ENCODE assay signal across 8 cellular contexts in genomic region chr2:86225581-86225980, GRCh38.
A peak's percentile ranks its signal among the peaks of the same experiment; 100 is the strongest.
DNase-seq lines count a peak whose midpoint lies in the region; ATAC-seq lines count a peak whose summit lies in the region.

No MANE protein-coding gene starts in this region.

- intact Hi-C loops in head of caudate nucleus (cut with DNase I): no loop called here

- DNase-seq in activated CD8-positive, alpha-beta memory T cell treated with anti-CD3 and anti-CD28 coated beads for 24 hours: peak; percentile 73
- peak; percentile 38 to 91 (median 70) for DNase-seq in head of caudate nucleus
- peak; percentile 55 for DNase-seq in stimulated activated CD4-positive, alpha-beta T cell treated with anti-CD3 and anti-CD28 coated beads, Interleukin-4, amount 100 ng/mL, for 1 hour
- no peak for DNase-seq in inferior parietal cortex (ENCODE audit: extremely low spot score)
- DNase-seq in glomerular visceral epithelial cell (ENCODE audit: extremely low spot score): no peak
- no peak for DNase-seq in SW480 (ENCODE audit: low spot score)

- ATAC-seq in GM18907 (IDR thresholded peaks at IDR 0.05; ENCODE audit: unreplicated experiment): peak; percentile 60
- ATAC-seq in HG03442 (IDR thresholded peaks at IDR 0.05; ENCODE audit: unreplicated experiment): peak; percentile 64

Comparison
In these comparisons a context has a peak if more than half of its experiments do, and no peak if none do; other contexts are left out.
1. DNase-seq: peak in activated CD8-positive, alpha-beta memory T cell treated with anti-CD3 and anti-CD28 coated beads for 24 hours (single experiment), head of caudate nucleus (42 of 42) and stimulated activated CD4-positive, alpha-beta T cell treated with anti-CD3 and anti-CD28 coated beads, Interleukin-4, amount 100 ng/mL, for 1 hour (single experiment); none in inferior parietal cortex (single experiment), glomerular visceral epithelial cell (single experiment) and SW480 (single experiment).